Comparison of ENCODE assay signal across 24 cellular contexts in the genomic region with DNA sequence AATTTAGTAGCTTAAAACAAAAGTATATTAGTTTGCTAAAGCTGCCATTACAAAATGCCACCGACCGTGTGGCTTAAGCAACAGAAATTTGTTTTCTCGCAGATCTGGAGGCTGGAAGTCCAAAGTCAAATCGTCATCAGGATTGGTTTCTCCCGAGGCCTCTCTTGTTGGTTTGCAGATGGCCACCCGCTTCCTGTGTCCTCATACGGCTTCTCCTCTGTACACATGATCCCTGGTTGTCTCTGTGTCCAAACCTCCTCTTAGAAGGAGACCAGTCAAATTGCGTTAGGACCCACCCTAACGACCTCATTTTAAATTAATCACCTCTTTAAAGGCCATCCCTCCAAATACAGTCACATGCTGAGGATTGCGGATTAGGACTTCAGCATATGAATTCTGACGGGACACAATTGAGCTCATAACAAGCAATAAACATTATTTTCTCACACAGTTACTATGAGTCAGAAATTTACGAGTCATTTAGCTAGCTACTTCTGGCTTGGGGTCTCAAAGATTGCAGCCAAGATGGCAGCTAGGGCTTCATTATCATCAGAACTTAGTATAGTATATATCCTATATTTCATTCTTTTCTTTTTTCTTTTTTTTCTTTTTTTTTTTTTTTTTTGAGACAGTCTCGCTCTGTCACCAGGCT.
"Had no signal": no experiment of that assay in that cellular context is flagged by ENCODE, and none has a peak within 500 bp of the region (broad histone marks: within the 10 kb centered on the region; RNA-seq: fewer than 3 reads in every experiment).

No MANE protein-coding gene starts in this region.

- H3K4me3 ChIP-seq: ascending aorta, hepatocyte, left ventricle myocardium inferior, spleen, thyroid gland had no signal

- H3K79me2 ChIP-seq: hepatocyte had no signal

- H3K27ac ChIP-seq: ascending aorta, brain microvascular endothelial cell, hepatocyte, left ventricle myocardium inferior, spleen, thyroid gland had no signal

- H3K27ac Mint-ChIP-seq: activated CD4-positive, alpha-beta memory T cell treated with anti-CD3 and anti-CD28 coated beads for 36 hours; activated naive CD4-positive, alpha-beta T cell treated with anti-CD3 and anti-CD28 coated beads, Interleukin-2, amount 10 ng/mL, durations not matched to agents 7 days and 5 days; stimulated activated naive CD8-positive, alpha-beta T cell treated with anti-CD3 and anti-CD28 coated beads, Interleukin-15, Interleukin-2, amounts not matched to agents 100 ng/mL and 50 ng/mL, for 24 hours; T-helper 1 cell treated with Interleukin-12 subunit alpha and Interleukin-12 subunit beta and Interleukin-4 antibody, amounts not matched to agents 30 μg/mL and 1 μg/mL, for 36 hours had no signal

- H3K4me3 Mint-ChIP-seq: activated CD4-positive, alpha-beta memory T cell treated with anti-CD3 and anti-CD28 coated beads for 36 hours; activated naive CD4-positive, alpha-beta T cell treated with anti-CD3 and anti-CD28 coated beads, Interleukin-2, amount 10 ng/mL, durations not matched to agents 7 days and 5 days; dendritic cell treated with granulocyte-macrophage colony-stimulating factor and Interleukin-4, amounts not matched to agents 40 ng/mL and 50 ng/mL, for 4 days; immature natural killer cell; stimulated activated naive CD8-positive, alpha-beta T cell treated with anti-CD3 and anti-CD28 coated beads, Interleukin-15, Interleukin-2, amounts not matched to agents 100 ng/mL and 50 ng/mL, for 24 hours; T-helper 1 cell treated with Interleukin-12 subunit alpha and Interleukin-12 subunit beta and Interleukin-4 antibody, amounts not matched to agents 30 μg/mL and 1 μg/mL, for 36 hours had no signal

- H3K9me3 Mint-ChIP-seq: activated CD4-positive, alpha-beta memory T cell treated with anti-CD3 and anti-CD28 coated beads for 36 hours; dendritic cell treated with granulocyte-macrophage colony-stimulating factor and Interleukin-4, amounts not matched to agents 40 ng/mL and 50 ng/mL, for 4 days; immature natural killer cell; stimulated activated naive CD8-positive, alpha-beta T cell treated with anti-CD3 and anti-CD28 coated beads, Interleukin-15, Interleukin-2, amounts not matched to agents 100 ng/mL and 50 ng/mL, for 24 hours; T-helper 1 cell treated with Interleukin-12 subunit alpha and Interleukin-12 subunit beta and Interleukin-4 antibody, amounts not matched to agents 30 μg/mL and 1 μg/mL, for 36 hours had no signal

- H3K4me1 ChIP-seq: thyroid gland had no signal

- H3K27me3 ChIP-seq: ascending aorta, brain microvascular endothelial cell, hepatocyte, spleen, thyroid gland had no signal

- H3K4me2 ChIP-seq: hepatocyte had no signal

- H3K9me3 ChIP-seq: ascending aorta, left ventricle myocardium inferior, thyroid gland had no signal

- DNase-seq: activated CD4-positive, alpha-beta memory T cell treated with anti-CD3 and anti-CD28 coated beads for 36 hours; activated CD4-positive, alpha-beta T cell treated with anti-CD3 and anti-CD28 coated beads for 48 hours; activated CD4-positive, CD25-positive, alpha-beta regulatory T cell; activated effector memory CD4-positive, alpha-beta T cell treated with anti-CD3 and anti-CD28 coated beads, Interleukin-2, amount 50 U/mL, for 16 hours; activated naive CD4-positive, alpha-beta T cell treated with anti-CD3 and anti-CD28 coated beads, Interleukin-2, amount 10 ng/mL, durations not matched to agents 7 days and 5 days; activated T-cell treated with anti-CD3 and anti-CD28 coated beads, Interleukin-2, amount 50 U/mL, for 48 hours; brain microvascular endothelial cell; caudate nucleus; effector memory CD4-positive, alpha-beta T cell; glutamatergic neuron; immature natural killer cell; kidney glomerular epithelial cell; left ventricle myocardium inferior; retina; spleen; stimulated activated CD4-positive, alpha-beta T cell treated with anti-CD3 and anti-CD28 coated beads, Interleukin-4, amount 100 ng/mL, for 24 hours; substantia nigra; thyroid gland had no signal

- H2AFZ ChIP-seq: hepatocyte had no signal

- H3K27me3 Mint-ChIP-seq: activated CD4-positive, alpha-beta memory T cell treated with anti-CD3 and anti-CD28 coated beads for 36 hours; activated naive CD4-positive, alpha-beta T cell treated with anti-CD3 and anti-CD28 coated beads, Interleukin-2, amount 10 ng/mL, durations not matched to agents 7 days and 5 days; dendritic cell treated with granulocyte-macrophage colony-stimulating factor and Interleukin-4, amounts not matched to agents 40 ng/mL and 50 ng/mL, for 4 days; stimulated activated naive CD8-positive, alpha-beta T cell treated with anti-CD3 and anti-CD28 coated beads, Interleukin-15, Interleukin-2, amounts not matched to agents 100 ng/mL and 50 ng/mL, for 24 hours had no signal

- ATAC-seq: esophagus mucosa had no signal

- H3K36me3 ChIP-seq: brain microvascular endothelial cell had no signal
